9 cellular contexts compared by ENCODE assay signal in genomic region chr18:31941010-31941809, GRCh38. TPM values are rescaled to one million over a fixed set of nuclear protein-coding genes. Genes with fewer than 3 reads are reported as not detected.
DNase-seq lines count a peak whose midpoint lies in the region; ATAC-seq and TF ChIP-seq lines count a peak whose summit lies in the region.
"Had no signal": no experiment of that assay in that cellular context is flagged by ENCODE, and none has a peak within 500 bp of the region (broad histone marks: within the 10 kb centered on the region; RNA-seq: fewer than 3 reads in every experiment).

No MANE protein-coding gene starts in this region.

- H3K4me1 Mint-ChIP-seq in HFFc6 (ENCODE audit: low read depth), result peaks cover 34% of the 10 kb centered on the region
- peaks cover 50% of the 10 kb centered on the region for H3K4me1 Mint-ChIP-seq in activated CD8-positive, alpha-beta T cell treated with anti-CD3 and anti-CD28 coated beads, Interleukin-2, amount 10 ng/mL, durations not matched to agents 7 days and 5 days (ENCODE audit: low read depth)
- H3K4me1 Mint-ChIP-seq in stimulated activated naive CD8-positive, alpha-beta T cell treated with anti-CD3 and anti-CD28 coated beads, Interleukin-15, amount 100 ng/mL, for 72 hours, result peaks cover 60% of the 10 kb centered on the region

- POLR2A ChIA-PET in activated CD8-positive, alpha-beta T cell treated with anti-CD3 and anti-CD28 coated beads, Interleukin-2, amount 10 ng/mL, durations not matched to agents 7 days and 5 days (lab: Charles Lee), result interaction anchor here (1.1 to 4.3 kb wide), 4 partner anchors 78 to 150 kb away, joined by 3 to 70 read pairs (median 16); partner anchors contain the start of genes RNF125 and RNF138

- peaks cover 2% of the 10 kb centered on the region for H3K27me3 Mint-ChIP-seq in HFFc6 (ENCODE audit: insufficient read depth)
- no peaks in the 10 kb centered on the region for H3K27me3 Mint-ChIP-seq in activated CD8-positive, alpha-beta T cell treated with anti-CD3 and anti-CD28 coated beads, Interleukin-2, amount 10 ng/mL, durations not matched to agents 7 days and 5 days (ENCODE audit: low read depth)
- H3K27me3 Mint-ChIP-seq in stimulated activated naive CD8-positive, alpha-beta T cell treated with anti-CD3 and anti-CD28 coated beads, Interleukin-15, amount 100 ng/mL, for 72 hours, result no peaks in the 10 kb centered on the region

- peak overlapping the region; percentile 98 for H3K4me3 Mint-ChIP-seq in HFFc6
- peak overlapping the region; percentile 95 for H3K4me3 Mint-ChIP-seq in activated CD8-positive, alpha-beta T cell treated with anti-CD3 and anti-CD28 coated beads, Interleukin-2, amount 10 ng/mL, durations not matched to agents 7 days and 5 days
- H3K4me3 Mint-ChIP-seq in stimulated activated naive CD8-positive, alpha-beta T cell treated with anti-CD3 and anti-CD28 coated beads, Interleukin-15, amount 100 ng/mL, for 72 hours, result peak overlapping the region; percentile 99 to 100

- peaks cover 14% of the 10 kb centered on the region for H3K36me3 Mint-ChIP-seq in HFFc6 (ENCODE audit: low read depth)
- H3K36me3 Mint-ChIP-seq in activated CD8-positive, alpha-beta T cell treated with anti-CD3 and anti-CD28 coated beads, Interleukin-2, amount 10 ng/mL, durations not matched to agents 7 days and 5 days (ENCODE audit: low read depth), result peaks cover 14% of the 10 kb centered on the region

- H3K4me3 ChIP-seq in iPS-11a (ENCODE audit: low read depth, low read length), result peak overlapping the region; percentile 98

- peak overlapping the region; percentile 11; the same call in 1 of the 2 replicates for H3K27ac Mint-ChIP-seq in HFFc6
- H3K27ac Mint-ChIP-seq in activated CD8-positive, alpha-beta T cell treated with anti-CD3 and anti-CD28 coated beads, Interleukin-2, amount 10 ng/mL, durations not matched to agents 7 days and 5 days, result no peak overlapping the region
- H3K27ac Mint-ChIP-seq in stimulated activated naive CD8-positive, alpha-beta T cell treated with anti-CD3 and anti-CD28 coated beads, Interleukin-15, amount 100 ng/mL, for 72 hours, result no peak overlapping the region

- CTCF ChIA-PET in activated CD8-positive, alpha-beta T cell treated with anti-CD3 and anti-CD28 coated beads, Interleukin-2, amount 10 ng/mL, durations not matched to agents 7 days and 5 days (lab: Charles Lee), result interaction anchor here (0.6 to 4.7 kb wide), 4 partner anchors 46 to 131 kb away, joined by 3 to 44 read pairs (median 14); partner anchors contain the start of gene RNF125

- H3K9me3 Mint-ChIP-seq in HFFc6, result no peaks in the 10 kb centered on the region
- H3K9me3 Mint-ChIP-seq in activated CD8-positive, alpha-beta T cell treated with anti-CD3 and anti-CD28 coated beads, Interleukin-2, amount 10 ng/mL, durations not matched to agents 7 days and 5 days (ENCODE audit: insufficient read depth), result no peaks in the 10 kb centered on the region
- H3K9me3 Mint-ChIP-seq in stimulated activated naive CD8-positive, alpha-beta T cell treated with anti-CD3 and anti-CD28 coated beads, Interleukin-15, amount 100 ng/mL, for 72 hours, result no peaks in the 10 kb centered on the region

- TF ChIP-seq CTCF in HFFc6 (IDR thresholded peaks at IDR 0.05), result no peak

- DNase-seq in HFFc6 (no peak), H4 (ENCODE audit: low spot score) (no peak), NCI-H69 (lab: John Stamatoyannopoulos, UW) (no peak)
- DNase-seq in activated CD8-positive, alpha-beta T cell treated with anti-CD3 and anti-CD28 coated beads, Interleukin-2, amount 10 ng/mL, durations not matched to agents 7 days and 5 days, result no peak
- DNase-seq in stimulated activated naive CD8-positive, alpha-beta T cell treated with anti-CD3 and anti-CD28 coated beads, Interleukin-15, amount 100 ng/mL, for 72 hours, result no peak
- DNase-seq: NCI-H2171 treated with DMSO at 0.1 percent for 48 hours; stimulated activated CD4-positive, alpha-beta T cell treated with anti-CD3 and anti-CD28 coated beads, Interleukin-2, amount 100 ng/mL, for 48 hours had no signal

- ATAC-seq in activated CD8-positive, alpha-beta T cell treated with anti-CD3 and anti-CD28 coated beads, Interleukin-2, amount 10 ng/mL, durations not matched to agents 7 days and 5 days, result no peak
- no peak for ATAC-seq in stimulated activated naive CD8-positive, alpha-beta T cell treated with anti-CD3 and anti-CD28 coated beads, Interleukin-15, amount 100 ng/mL, for 72 hours
- ATAC-seq in HG03025 (IDR thresholded peaks at IDR 0.05; ENCODE audit: low FRiP score, unreplicated experiment), result no peak

RNA-seq across cellular contexts. Expression of gene TRAPPC8, which starts 1.7 kb away (rescaled TPM):
- 10 to 100 TPM; 26.0 to 31.4 (median 29.1) TPM for total RNA-seq in HFFc6 (2021; fragmentation: NEBNext Ultra II Directional; extraction: Animal tissue kit (Norgen Biotek cat#: 25700))
- total RNA-seq in activated CD8-positive, alpha-beta T cell treated with anti-CD3 and anti-CD28 coated beads, Interleukin-2, amount 10 ng/mL, durations not matched to agents 7 days and 5 days, result 10 to 100 TPM; 41.5 to 42.1 TPM
- 18.9 and 24.3 TPM in 2 replicates for total RNA-seq in H4 (2014; rRNA removed; shearing (Covaris generic))
